Comparison of ENCODE assay signal across 13 cellular contexts in the genomic region with DNA sequence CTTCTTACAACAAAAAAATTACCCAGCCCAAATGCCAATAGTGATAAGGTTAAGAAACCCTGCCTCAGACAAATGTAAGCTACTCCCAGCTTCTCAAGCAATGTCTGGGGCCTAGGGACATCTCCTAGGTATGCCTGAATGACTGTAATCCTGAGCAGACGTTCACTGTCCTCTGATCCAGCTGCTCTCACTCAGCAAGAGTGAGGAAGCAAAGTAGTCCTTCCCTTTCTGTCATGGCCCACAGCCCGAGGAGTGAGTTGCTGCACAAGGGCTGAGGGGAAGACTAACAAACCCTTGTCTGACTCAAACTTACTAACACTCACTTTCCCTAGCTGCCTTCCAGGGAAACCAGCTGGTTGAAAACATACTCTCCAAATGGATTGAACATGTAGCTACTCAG.
DNase-seq lines count a peak whose midpoint lies in the region; ATAC-seq, FAIRE-seq and TF ChIP-seq lines count a peak whose summit lies in the region.
"Had no signal": no experiment of that assay in that cellular context is flagged by ENCODE, and none has a peak within 500 bp of the region (broad histone marks: within the 10 kb centered on the region; RNA-seq: fewer than 3 reads in every experiment).

No MANE protein-coding gene starts in this region.

- CTCF ChIA-PET in T-cell (lab: Charles Lee) = no interaction called here

- peak overlapping the region; percentile 82 to 88 for H3K27ac Mint-ChIP-seq in T-cell
- H3K27ac Mint-ChIP-seq in stimulated activated naive B cell treated with anti-CD40 and anti-IgM and Interleukin-4, amounts not matched to agents 10 μg/mL and 1 μg/mL and 100 μg/mL, for 72 hours = peak overlapping the region; percentile 93

- no peaks in the 10 kb centered on the region for H3K9me3 Mint-ChIP-seq in T-cell
- no peaks in the 10 kb centered on the region for H3K9me3 Mint-ChIP-seq in stimulated activated naive B cell treated with anti-CD40 and anti-IgM and Interleukin-4, amounts not matched to agents 10 μg/mL and 1 μg/mL and 100 μg/mL, for 72 hours
- H3K9me3 Mint-ChIP-seq: activated CD4-positive, alpha-beta memory T cell treated with anti-CD3 and anti-CD28 coated beads for 36 hours; activated naive CD8-positive, alpha-beta T cell treated with anti-CD3 and anti-CD28 coated beads, Interleukin-2, amount 10 ng/mL, durations not matched to agents 7 days and 5 days had no signal

- POLR2A ChIA-PET in T-cell (lab: Charles Lee) = no interaction called here

- TF ChIP-seq POLR2A in GM12891 (IDR thresholded peaks at IDR 0.05; ENCODE audit: low read depth, low read length) = no peak

- peaks cover 12 to 24% (median 16%) of the 10 kb centered on the region in 3 donors for H3K4me1 Mint-ChIP-seq in T-cell
- peaks cover 28 to 47% of the 10 kb centered on the region in 2 donors for H3K4me1 Mint-ChIP-seq in stimulated activated naive B cell treated with anti-CD40 and anti-IgM and Interleukin-4, amounts not matched to agents 10 μg/mL and 1 μg/mL and 100 μg/mL, for 72 hours

- FAIRE-seq in GM12891 (lab: Jason Lieb, UNC) (no peak), urothelium cell line (lab: Jason Lieb, UNC) (no peak)

- peak; percentile 10 for DNase-seq in SKM-1 treated with dmso at 0.1 percent for 144 hours (lab: John Stamatoyannopoulos, UW; ENCODE audit: unreplicated experiment)
- DNase-seq in SKM-1 (lab: John Stamatoyannopoulos, UW; ENCODE audit: unreplicated experiment) = no peak
- no peak for DNase-seq in T-cell
- DNase-seq in glomerular visceral epithelial cell (ENCODE audit: extremely low spot score) = peak; percentile 34
- no peak for DNase-seq in stimulated activated naive B cell treated with anti-CD40 and anti-IgM and Interleukin-4, amounts not matched to agents 10 μg/mL and 1 μg/mL and 100 μg/mL, for 72 hours
- DNase-seq in stimulated activated naive CD4-positive, alpha-beta T cell (lab: John Stamatoyannopoulos, UW) = no peak
- DNase-seq in GM12891 (ENCODE audit: insufficient read length, low spot score) = no peak
- no peak for DNase-seq in urothelium cell line (ENCODE audit: low spot score)
- DNase-seq: 8988T; activated CD4-positive, alpha-beta memory T cell treated with anti-CD3 and anti-CD28 coated beads for 36 hours; activated naive CD8-positive, alpha-beta T cell treated with anti-CD3 and anti-CD28 coated beads, Interleukin-2, amount 10 ng/mL, durations not matched to agents 7 days and 5 days; NCI-H2171 treated with DMSO at 0.1 percent for 48 hours had no signal

- no peak for ATAC-seq in T-cell (replicated peaks in 1 of 4)
- ATAC-seq in stimulated activated naive B cell treated with anti-CD40 and anti-IgM and Interleukin-4, amounts not matched to agents 10 μg/mL and 1 μg/mL and 100 μg/mL, for 72 hours (replicated peaks) = no peak
- ATAC-seq: left lobe of liver had no signal

- peaks cover 11% of the 10 kb centered on the region for H3K36me3 Mint-ChIP-seq in T-cell
- peaks cover 0 to 5% of the 10 kb centered on the region in 2 donors for H3K36me3 Mint-ChIP-seq in stimulated activated naive B cell treated with anti-CD40 and anti-IgM and Interleukin-4, amounts not matched to agents 10 μg/mL and 1 μg/mL and 100 μg/mL, for 72 hours
- H3K36me3 Mint-ChIP-seq: activated CD4-positive, alpha-beta memory T cell treated with anti-CD3 and anti-CD28 coated beads for 36 hours; activated naive CD8-positive, alpha-beta T cell treated with anti-CD3 and anti-CD28 coated beads, Interleukin-2, amount 10 ng/mL, durations not matched to agents 7 days and 5 days had no signal

- no peak overlapping the region for H3K4me3 Mint-ChIP-seq in T-cell
- no peak overlapping the region for H3K4me3 Mint-ChIP-seq in stimulated activated naive B cell treated with anti-CD40 and anti-IgM and Interleukin-4, amounts not matched to agents 10 μg/mL and 1 μg/mL and 100 μg/mL, for 72 hours
- H3K4me3 Mint-ChIP-seq: activated CD4-positive, alpha-beta memory T cell treated with anti-CD3 and anti-CD28 coated beads for 36 hours had no signal

- H3K27me3 Mint-ChIP-seq in T-cell = no peaks in the 10 kb centered on the region
- no peaks in the 10 kb centered on the region for H3K27me3 Mint-ChIP-seq in stimulated activated naive B cell treated with anti-CD40 and anti-IgM and Interleukin-4, amounts not matched to agents 10 μg/mL and 1 μg/mL and 100 μg/mL, for 72 hours
- H3K27me3 Mint-ChIP-seq: activated CD4-positive, alpha-beta memory T cell treated with anti-CD3 and anti-CD28 coated beads for 36 hours; activated naive CD8-positive, alpha-beta T cell treated with anti-CD3 and anti-CD28 coated beads, Interleukin-2, amount 10 ng/mL, durations not matched to agents 7 days and 5 days had no signal

TF ChIP-seq in GM12891, 5 proteins besides CTCF, POLR2A, EP300 and RAD21:
- TF ChIP-seq POU2F2 (IDR thresholded peaks at IDR 0.05; ENCODE audit: low read depth, low read length) (no peak), POLR2AphosphoS5 (IDR thresholded peaks at IDR 0.05; ENCODE audit: low read depth, low read length) (no peak), TAF1 (IDR thresholded peaks at IDR 0.05; ENCODE audit: low read depth, low read length) (no peak), PAX5 (IDR thresholded peaks at IDR 0.05; ENCODE audit: insufficient read depth, low read length, severe bottlenecking) (no peak), SPI1 (IDR thresholded peaks at IDR 0.05; ENCODE audit: low read depth, low read length) (no peak)

Comparison
In these comparisons a context has a peak if more than half of its experiments do, and no peak if none do; other contexts are left out.
1. DNase-seq: peak in SKM-1 treated with dmso at 0.1 percent for 144 hours (single experiment) and glomerular visceral epithelial cell (single experiment); none in SKM-1 (single experiment), T-cell (0 of 34), stimulated activated naive B cell treated with anti-CD40 and anti-IgM and Interleukin-4, amounts not matched to agents 10 μg/mL and 1 μg/mL and 100 μg/mL, for 72 hours (single experiment), stimulated activated naive CD4-positive, alpha-beta T cell (0 of 6), GM12891 (single experiment) and urothelium cell line (single experiment).